In the genomic region with DNA sequence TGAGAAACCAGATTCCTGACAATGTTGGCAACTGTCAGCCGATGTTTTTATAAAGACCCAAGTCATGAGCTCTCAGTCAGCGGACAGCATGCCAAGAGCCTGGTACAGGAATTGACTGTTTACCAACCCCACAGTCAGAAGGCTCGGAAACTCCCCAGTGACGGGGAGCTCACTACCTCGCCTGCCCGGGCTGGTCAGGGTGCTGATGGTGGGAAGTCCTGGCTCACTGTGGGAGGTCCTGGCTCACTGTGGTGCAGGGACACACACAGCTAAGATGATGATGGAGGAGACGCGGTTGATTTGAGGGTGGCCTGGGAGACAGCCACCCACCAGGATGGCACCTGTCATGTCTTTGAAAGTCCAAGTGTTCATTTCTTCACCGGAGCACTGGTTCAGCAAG, we compare ENCODE assay signal across 27 cellular contexts.
"Had no signal": no experiment of that assay in that cellular context is flagged by ENCODE, and none has a peak within 500 bp of the region (broad histone marks: within the 10 kb centered on the region; RNA-seq: fewer than 3 reads in every experiment).

No MANE protein-coding gene starts in this region.

- FAIRE-seq: frontal cortex, TTC549 had no signal

- H3K36me3 ChIP-seq: neural progenitor cell, uterus had no signal

- H3K27ac ChIP-seq: colonic mucosa, hepatocyte, lower lobe of right lung, neural progenitor cell, skin epidermis, thoracic aorta, uterus, VCaP had no signal

- H3K27me3 ChIP-seq: colonic mucosa, hepatocyte, neural progenitor cell, uterus had no signal

- H3K4me1 ChIP-seq: colonic mucosa, lower lobe of right lung, neural progenitor cell, uterus had no signal

- ATAC-seq: activated naive CD4-positive, alpha-beta T cell treated with anti-CD3 and anti-CD28 coated beads, Interleukin-2, amount 50 U/mL, for 72 hours; activated T-cell treated with anti-CD3 and anti-CD28 coated beads, Interleukin-2, amount 50 U/mL, for 72 hours; lower lobe of right lung; natural killer cell; stimulated activated naive CD8-positive, alpha-beta T cell treated with anti-CD3 and anti-CD28 coated beads, Interleukin-15, Interleukin-2, amounts not matched to agents 100 U/mL and 50 U/mL, for 24 hours had no signal

- H3K4me3 ChIP-seq: colonic mucosa, hepatocyte, lower lobe of right lung, neural progenitor cell, skin epidermis, thoracic aorta, uterus had no signal

- DNase-seq: activated CD4-positive, alpha-beta T cell treated with anti-CD3 and anti-CD28 coated beads for 4 hours; activated CD4-positive, alpha-beta T cell treated with anti-CD3 and anti-CD28 coated beads, Interleukin-2, amount 50 U/mL, for 4 hours; activated naive CD4-positive, alpha-beta T cell; activated T-cell treated with anti-CD3 and anti-CD28 coated beads for 4 hours; activated T-cell treated with anti-CD3 and anti-CD28 coated beads, Interleukin-2, amount 50 U/mL, for 72 hours; cerebellar nuclear complex; colonic mucosa; effector memory CD4-positive, alpha-beta T cell; islet precursor cell; lower lobe of right lung; mesendoderm; natural killer cell; posterior cingulate gyrus; stimulated activated CD4-positive, alpha-beta T cell treated with anti-CD3 and anti-CD28 coated beads, Interleukin-12 subunit alpha, Interleukin-12 subunit beta, amount 100 ng/mL, for 4 hours; stimulated activated CD4-positive, alpha-beta T cell treated with anti-CD3 and anti-CD28 coated beads, Interleukin-4, amount 100 ng/mL, for 1 hour; stimulated activated naive CD8-positive, alpha-beta T cell treated with anti-CD3 and anti-CD28 coated beads, Interleukin-15, Interleukin-2, amounts not matched to agents 100 U/mL and 50 U/mL, for 24 hours; T-helper 9 cell; trophoblast cell; uterus had no signal

- H3K9me3 ChIP-seq: colonic mucosa, lower lobe of right lung, thoracic aorta, uterus had no signal
